Comparison of ENCODE assay signal across 1 cellular context in the genomic region with DNA sequence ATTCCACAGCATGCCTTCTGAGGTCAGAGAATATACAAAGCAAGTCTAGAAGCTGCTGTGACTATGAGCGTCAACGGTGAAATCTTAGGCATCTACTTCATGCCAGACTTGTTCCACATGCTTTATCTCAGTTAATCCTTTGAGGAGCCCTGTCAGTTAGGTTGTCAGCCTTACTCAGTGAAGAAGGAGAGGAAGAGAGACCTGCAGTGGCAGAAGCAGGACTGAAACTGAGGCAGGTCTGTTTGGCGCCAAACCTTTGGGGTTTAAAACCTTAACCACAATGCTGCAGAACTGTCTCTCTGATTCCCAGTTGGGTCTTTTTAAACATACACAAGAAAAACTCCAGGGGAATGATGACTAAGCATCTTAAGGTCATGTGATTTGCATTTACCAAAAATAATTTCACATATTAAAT.
TF ChIP-seq lines count a peak whose summit lies in the region.

No MANE protein-coding gene starts in this region.

TF ChIP-seq in IMR-90, 13 proteins besides CTCF, POLR2A, EP300 and RAD21:
- TF ChIP-seq, protein P1, sequence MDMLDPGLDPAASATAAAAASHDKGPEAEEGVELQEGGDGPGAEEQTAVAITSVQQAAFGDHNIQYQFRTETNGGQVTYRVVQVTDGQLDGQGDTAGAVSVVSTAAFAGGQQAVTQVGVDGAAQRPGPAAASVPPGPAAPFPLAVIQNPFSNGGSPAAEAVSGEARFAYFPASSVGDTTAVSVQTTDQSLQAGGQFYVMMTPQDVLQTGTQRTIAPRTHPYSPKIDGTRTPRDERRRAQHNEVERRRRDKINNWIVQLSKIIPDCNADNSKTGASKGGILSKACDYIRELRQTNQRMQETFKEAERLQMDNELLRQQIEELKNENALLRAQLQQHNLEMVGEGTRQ (IDR thresholded peaks at IDR 0.05; ENCODE audit: low read depth, low read length), result no peak
- TF ChIP-seq BHLHE40 (IDR thresholded peaks at IDR 0.05; ENCODE audit: low read depth, low read length), result no peak
- peak; percentile 32; the same call in 1 of the 2 replicates for TF ChIP-seq MAFK (IDR thresholded peaks at IDR 0.05; ENCODE audit: low read depth, low read length)
- TF ChIP-seq, protein P2, sequence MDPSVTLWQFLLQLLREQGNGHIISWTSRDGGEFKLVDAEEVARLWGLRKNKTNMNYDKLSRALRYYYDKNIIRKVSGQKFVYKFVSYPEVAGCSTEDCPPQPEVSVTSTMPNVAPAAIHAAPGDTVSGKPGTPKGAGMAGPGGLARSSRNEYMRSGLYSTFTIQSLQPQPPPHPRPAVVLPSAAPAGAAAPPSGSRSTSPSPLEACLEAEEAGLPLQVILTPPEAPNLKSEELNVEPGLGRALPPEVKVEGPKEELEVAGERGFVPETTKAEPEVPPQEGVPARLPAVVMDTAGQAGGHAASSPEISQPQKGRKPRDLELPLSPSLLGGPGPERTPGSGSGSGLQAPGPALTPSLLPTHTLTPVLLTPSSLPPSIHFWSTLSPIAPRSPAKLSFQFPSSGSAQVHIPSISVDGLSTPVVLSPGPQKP (IDR thresholded peaks at IDR 0.05; ENCODE audit: borderline replicate concordance, low read depth, low read length), result no peak
- TF ChIP-seq MXI1 (IDR thresholded peaks at IDR 0.05; ENCODE audit: borderline replicate concordance, low read depth, low read length), result no peak
- no peak for TF ChIP-seq SMC3 (IDR thresholded peaks at IDR 0.05; ENCODE audit: low read depth, low read length)
